10 cellular contexts compared by ENCODE assay signal in genomic region chr7:151076863-151077704, GRCh38. TPM values are rescaled to one million over a fixed set of nuclear protein-coding genes. Genes with fewer than 3 reads are reported as not detected.
DNase-seq lines count a peak whose midpoint lies in the region; ATAC-seq and TF ChIP-seq lines count a peak whose summit lies in the region.
"Had no signal": no experiment of that assay in that cellular context is flagged by ENCODE, and none has a peak within 500 bp of the region (broad histone marks: within the 10 kb centered on the region; RNA-seq: fewer than 3 reads in every experiment).

No MANE protein-coding gene starts in this region.

- in situ Hi-C loops in SK-MEL-5 (cut with HindIII; ENCODE audit: low pct_unique_long_range_greater_than_20kb, low sequenced_read_pairs): no loop called here

- peaks cover 54% of the 10 kb centered on the region for H3K4me1 ChIP-seq in left ventricle myocardium inferior

- TF ChIP-seq CTCF in left ventricle myocardium inferior (IDR thresholded peaks at IDR 0.05; ENCODE audit: borderline replicate concordance): peak; percentile 34

- H3K36me3 ChIP-seq in left ventricle myocardium inferior: peaks cover 42% of the 10 kb centered on the region

- no peaks in the 10 kb centered on the region for H3K27me3 ChIP-seq in left ventricle myocardium inferior (ENCODE audit: low read depth)
- H3K27me3 ChIP-seq: thyroid gland had no signal

- intact Hi-C loops in left ventricle myocardium inferior (cut with micrococcal nuclease): no loop called here

- peak overlapping the region; percentile 6 for H3K4me3 ChIP-seq in left ventricle myocardium inferior
- H3K4me3 ChIP-seq: thyroid gland had no signal

- ATAC-seq in GM21723 (IDR thresholded peaks at IDR 0.05; ENCODE audit: unreplicated experiment): no peak
- ATAC-seq: activated T-cell treated with anti-CD3 and anti-CD28 coated beads, Interleukin-2, amount 50 U/mL, for 72 hours had no signal

- peak overlapping the region; percentile 68 for H3K27ac ChIP-seq in left ventricle myocardium inferior (replicated peaks)
- H3K27ac ChIP-seq: thyroid gland had no signal

- peak; percentile 1 for DNase-seq in stimulated activated naive CD4-positive, alpha-beta T cell treated with Interleukin-2 at 50 U/mL for 16 hours (lab: John Stamatoyannopoulos, UW)
- no peak for DNase-seq in stimulated activated naive CD4-positive, alpha-beta T cell (lab: John Stamatoyannopoulos, UW)
- peak; percentile 65 for DNase-seq in SK-MEL-5 (ENCODE audit: low read depth, low spot score)
- DNase-seq in left ventricle myocardium inferior: no peak
- no peak for DNase-seq in A172 (ENCODE audit: low spot score)
- DNase-seq in NCI-H1417 treated with DMSO at 0.1 percent for 48 hours (lab: John Stamatoyannopoulos, UW): no peak
- no peak for DNase-seq in SHP77 (lab: John Stamatoyannopoulos, UW)
- DNase-seq: activated T-cell treated with anti-CD3 and anti-CD28 coated beads, Interleukin-2, amount 50 U/mL, for 72 hours; thyroid gland had no signal

- H3K9me3 ChIP-seq in left ventricle myocardium inferior (replicated peaks): no peaks in the 10 kb centered on the region
- H3K9me3 ChIP-seq: thyroid gland had no signal

RNA-seq across cellular contexts. Expression of gene FASTK, which starts 3.5 kb away (rescaled TPM):
- total RNA-seq in SK-MEL-5 (2014; rRNA removed; shearing (Covaris generic)): 113 and 130 TPM in 2 replicates
- polyA plus RNA-seq in SK-MEL-5 (2015; cell fraction: cytosol; rRNA removed): 143 and 146 TPM in 2 replicates
- 1,663 and 1,755 TPM in 2 replicates for polyA plus RNA-seq in SK-MEL-5 (2015; cell fraction: nucleus; rRNA removed)
- 75.7 TPM for total RNA-seq in left ventricle myocardium inferior
- total RNA-seq in A172 (2014; rRNA removed; shearing (Covaris generic)): 95.4 and 118 TPM in 2 replicates

RNA-seq across cellular contexts. Expression of gene TMUB1, which starts 6.2 kb away (rescaled TPM):
- 38.5 and 38.9 TPM in 2 replicates for total RNA-seq in SK-MEL-5 (2014; rRNA removed; shearing (Covaris generic))
- 124 and 133 TPM in 2 replicates for polyA plus RNA-seq in SK-MEL-5 (2015; cell fraction: cytosol; rRNA removed)
- polyA plus RNA-seq in SK-MEL-5 (2015; cell fraction: nucleus; rRNA removed): 113 and 123 TPM in 2 replicates
- total RNA-seq in left ventricle myocardium inferior: 30.1 TPM
- total RNA-seq in A172 (2014; rRNA removed; shearing (Covaris generic)): 28.9 and 42.8 TPM in 2 replicates

RNA-seq across cellular contexts. Expression of gene AGAP3, which starts 9.2 kb away (rescaled TPM):
- total RNA-seq in SK-MEL-5 (2014; rRNA removed; shearing (Covaris generic)): 79.6 and 84.4 TPM in 2 replicates
- 243 and 264 TPM in 2 replicates for polyA plus RNA-seq in SK-MEL-5 (2015; cell fraction: cytosol; rRNA removed)
- polyA plus RNA-seq in SK-MEL-5 (2015; cell fraction: nucleus; rRNA removed): 529 and 586 TPM in 2 replicates
- 51.0 TPM for total RNA-seq in left ventricle myocardium inferior
- 46.4 and 58.9 TPM in 2 replicates for total RNA-seq in A172 (2014; rRNA removed; shearing (Covaris generic))

RNA-seq across cellular contexts. Expression of gene SLC4A2, which starts 17.7 kb away (rescaled TPM):
- total RNA-seq in SK-MEL-5 (2014; rRNA removed; shearing (Covaris generic)): 286 and 311 TPM in 2 replicates
- polyA plus RNA-seq in SK-MEL-5 (2015; cell fraction: cytosol; rRNA removed): 445 and 568 TPM in 2 replicates
- 1,161 and 1,423 TPM in 2 replicates for polyA plus RNA-seq in SK-MEL-5 (2015; cell fraction: nucleus; rRNA removed)
- 62.9 TPM for total RNA-seq in left ventricle myocardium inferior
- total RNA-seq in A172 (2014; rRNA removed; shearing (Covaris generic)): 195 and 238 TPM in 2 replicates

RNA-seq across cellular contexts. Expression of gene CDK5, which starts 19.4 kb away (rescaled TPM):
- 80.8 TPM in 2 replicates for total RNA-seq in SK-MEL-5 (2014; rRNA removed; shearing (Covaris generic))
- 61.8 and 66.3 TPM in 2 replicates for polyA plus RNA-seq in SK-MEL-5 (2015; cell fraction: cytosol; rRNA removed)
- 23.7 and 28.3 TPM in 2 replicates for polyA plus RNA-seq in SK-MEL-5 (2015; cell fraction: nucleus; rRNA removed)
- 9.6 TPM for total RNA-seq in left ventricle myocardium inferior
- 57.0 and 58.7 TPM in 2 replicates for total RNA-seq in A172 (2014; rRNA removed; shearing (Covaris generic))

Comparison
In these comparisons a context has a peak if more than half of its experiments do, and no peak if none do; other contexts are left out.
1. DNase-seq: peak in stimulated activated naive CD4-positive, alpha-beta T cell treated with Interleukin-2 at 50 U/mL for 16 hours (single experiment) and SK-MEL-5 (single experiment); none in stimulated activated naive CD4-positive, alpha-beta T cell (0 of 6), left ventricle myocardium inferior (single experiment), A172 (single experiment), NCI-H1417 treated with DMSO at 0.1 percent for 48 hours (single experiment) and SHP77 (0 of 2).